In the genomic region with DNA sequence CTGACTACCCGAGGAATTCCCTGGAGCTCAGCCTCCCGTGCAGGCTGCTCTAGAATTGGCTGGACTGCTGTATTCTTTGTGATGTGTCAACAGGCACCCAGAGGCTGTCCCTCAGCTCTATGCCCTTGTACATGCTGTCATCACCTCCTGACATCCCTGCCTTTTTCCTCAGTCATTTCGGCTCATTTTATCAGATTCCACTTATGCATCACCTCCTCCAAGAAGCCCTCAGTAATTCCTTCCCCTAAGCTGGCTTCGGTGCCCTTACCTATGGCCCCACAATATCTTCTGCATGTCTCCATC, we compare ENCODE assay signal across 27 cellular contexts.
"Had no signal": no experiment of that assay in that cellular context is flagged by ENCODE, and none has a peak within 500 bp of the region (broad histone marks: within the 10 kb centered on the region; RNA-seq: fewer than 3 reads in every experiment).

No MANE protein-coding gene starts in this region.

- DNase-seq: activated CD4-positive, alpha-beta memory T cell treated with anti-CD3 and anti-CD28 coated beads for 36 hours; activated CD4-positive, alpha-beta T cell treated with anti-CD3 and anti-CD28 coated beads for 36 hours; activated CD4-positive, CD25-positive, alpha-beta regulatory T cell; activated CD4-positive, CD25-positive, alpha-beta regulatory T cell treated with anti-CD3 and anti-CD28 coated beads, Interleukin-2, amount 50 U/mL, for 72 hours; activated CD8-positive, alpha-beta T cell treated with anti-CD3 and anti-CD28 coated beads, Interleukin-2, amount 10 ng/mL, durations not matched to agents 7 days and 5 days; activated effector memory CD4-positive, alpha-beta T cell treated with anti-CD3 and anti-CD28 coated beads, Interleukin-2, amount 50 U/mL, for 16 hours; activated naive CD4-positive, alpha-beta T cell treated with anti-CD3 and anti-CD28 coated beads for 36 hours; activated naive CD8-positive, alpha-beta T cell treated with anti-CD3 and anti-CD28 coated beads for 36 hours; activated naive CD8-positive, alpha-beta T cell treated with anti-CD3 and anti-CD28 coated beads, Interleukin-2, amount 50 U/mL, for 24 hours; activated T-cell treated with anti-CD3 and anti-CD28 coated beads, Interleukin-2, amount 50 U/mL, for 4 hours; adrenal gland; amygdala; aorta; body of pancreas; cortex of kidney; dermis blood vessel endothelial cell; effector CD4-positive, alpha-beta T cell; effector memory CD8-positive, alpha-beta T cell; erythroblast; esophagus squamous epithelium; foreskin melanocyte; head of caudate nucleus; T-helper 2 cell had no signal

- H3K27ac Mint-ChIP-seq: activated CD4-positive, alpha-beta memory T cell treated with anti-CD3 and anti-CD28 coated beads for 36 hours; activated CD4-positive, alpha-beta T cell treated with anti-CD3 and anti-CD28 coated beads for 36 hours; activated CD4-positive, alpha-beta T cell treated with anti-CD3 and anti-CD28 coated beads, Interleukin-2, amount 10 ng/mL, durations not matched to agents 24 days and 14 days; activated CD8-positive, alpha-beta T cell treated with anti-CD3 and anti-CD28 coated beads, Interleukin-2, amount 10 ng/mL, durations not matched to agents 7 days and 5 days; activated naive CD4-positive, alpha-beta T cell treated with anti-CD3 and anti-CD28 coated beads for 36 hours; activated naive CD4-positive, alpha-beta T cell treated with anti-CD3 and anti-CD28 coated beads, Interleukin-2, amount 50 U/mL, for 24 hours; activated naive CD8-positive, alpha-beta T cell treated with anti-CD3 and anti-CD28 coated beads for 36 hours; activated naive CD8-positive, alpha-beta T cell treated with anti-CD3 and anti-CD28 coated beads, Interleukin-2, amount 50 U/mL, for 24 hours; activated T-helper 17 cell treated with anti-CD3 and anti-CD28 coated beads, Interleukin-2, amount 50 U/mL, for 72 hours; effector memory CD8-positive, alpha-beta T cell had no signal

- H3K27me3 Mint-ChIP-seq: activated CD4-positive, alpha-beta memory T cell treated with anti-CD3 and anti-CD28 coated beads for 36 hours; activated CD4-positive, alpha-beta T cell treated with anti-CD3 and anti-CD28 coated beads for 36 hours; activated CD4-positive, alpha-beta T cell treated with anti-CD3 and anti-CD28 coated beads, Interleukin-2, amount 10 ng/mL, durations not matched to agents 24 days and 14 days; activated naive CD4-positive, alpha-beta T cell treated with anti-CD3 and anti-CD28 coated beads, Interleukin-2, amount 50 U/mL, for 24 hours; activated naive CD8-positive, alpha-beta T cell treated with anti-CD3 and anti-CD28 coated beads for 36 hours; activated naive CD8-positive, alpha-beta T cell treated with anti-CD3 and anti-CD28 coated beads, Interleukin-2, amount 50 U/mL, for 24 hours; activated T-helper 17 cell treated with anti-CD3 and anti-CD28 coated beads, Interleukin-2, amount 50 U/mL, for 72 hours; effector memory CD8-positive, alpha-beta T cell had no signal

- ATAC-seq: activated CD4-positive, alpha-beta T cell treated with anti-CD3 and anti-CD28 coated beads for 36 hours; activated CD8-positive, alpha-beta T cell treated with anti-CD3 and anti-CD28 coated beads, Interleukin-2, amount 10 ng/mL, durations not matched to agents 7 days and 5 days; activated naive CD8-positive, alpha-beta T cell treated with anti-CD3 and anti-CD28 coated beads, Interleukin-2, amount 50 U/mL, for 24 hours; activated T-cell treated with anti-CD3 and anti-CD28 coated beads, Interleukin-2, amount 50 U/mL, for 4 hours; activated T-helper 17 cell treated with anti-CD3 and anti-CD28 coated beads, Interleukin-2, amount 50 U/mL, for 72 hours; body of pancreas; effector memory CD8-positive, alpha-beta T cell; gastroesophageal sphincter had no signal

- H3K36me3 ChIP-seq: adrenal gland, esophagus squamous epithelium, gastroesophageal sphincter had no signal

- H3K4me3 ChIP-seq: adrenal gland, body of pancreas, esophagus squamous epithelium, gastroesophageal sphincter had no signal

- H3K27ac ChIP-seq: adrenal gland, body of pancreas, esophagus squamous epithelium, gastroesophageal sphincter had no signal

- H3K9me3 Mint-ChIP-seq: activated naive CD4-positive, alpha-beta T cell treated with anti-CD3 and anti-CD28 coated beads, Interleukin-2, amount 50 U/mL, for 24 hours; effector memory CD8-positive, alpha-beta T cell had no signal

- H3K9me3 ChIP-seq: adrenal gland, body of pancreas, esophagus squamous epithelium, gastroesophageal sphincter had no signal

- H3K27me3 ChIP-seq: adrenal gland, body of pancreas, esophagus squamous epithelium, gastroesophageal sphincter had no signal

- H3K4me3 Mint-ChIP-seq: activated CD4-positive, alpha-beta memory T cell treated with anti-CD3 and anti-CD28 coated beads for 36 hours; activated CD4-positive, alpha-beta T cell treated with anti-CD3 and anti-CD28 coated beads for 36 hours; activated CD4-positive, alpha-beta T cell treated with anti-CD3 and anti-CD28 coated beads, Interleukin-2, amount 10 ng/mL, durations not matched to agents 24 days and 14 days; activated CD8-positive, alpha-beta T cell treated with anti-CD3 and anti-CD28 coated beads, Interleukin-2, amount 10 ng/mL, durations not matched to agents 7 days and 5 days; activated naive CD4-positive, alpha-beta T cell treated with anti-CD3 and anti-CD28 coated beads for 36 hours; activated naive CD4-positive, alpha-beta T cell treated with anti-CD3 and anti-CD28 coated beads, Interleukin-2, amount 50 U/mL, for 24 hours; activated naive CD8-positive, alpha-beta T cell treated with anti-CD3 and anti-CD28 coated beads for 36 hours; activated naive CD8-positive, alpha-beta T cell treated with anti-CD3 and anti-CD28 coated beads, Interleukin-2, amount 50 U/mL, for 24 hours; activated T-cell treated with anti-CD3 and anti-CD28 coated beads, Interleukin-2, amount 50 U/mL, for 4 hours; activated T-helper 17 cell treated with anti-CD3 and anti-CD28 coated beads, Interleukin-2, amount 50 U/mL, for 72 hours; effector memory CD8-positive, alpha-beta T cell had no signal

- H3K4me1 ChIP-seq: adrenal gland, body of pancreas, esophagus squamous epithelium, gastroesophageal sphincter had no signal
